In the genomic region with DNA sequence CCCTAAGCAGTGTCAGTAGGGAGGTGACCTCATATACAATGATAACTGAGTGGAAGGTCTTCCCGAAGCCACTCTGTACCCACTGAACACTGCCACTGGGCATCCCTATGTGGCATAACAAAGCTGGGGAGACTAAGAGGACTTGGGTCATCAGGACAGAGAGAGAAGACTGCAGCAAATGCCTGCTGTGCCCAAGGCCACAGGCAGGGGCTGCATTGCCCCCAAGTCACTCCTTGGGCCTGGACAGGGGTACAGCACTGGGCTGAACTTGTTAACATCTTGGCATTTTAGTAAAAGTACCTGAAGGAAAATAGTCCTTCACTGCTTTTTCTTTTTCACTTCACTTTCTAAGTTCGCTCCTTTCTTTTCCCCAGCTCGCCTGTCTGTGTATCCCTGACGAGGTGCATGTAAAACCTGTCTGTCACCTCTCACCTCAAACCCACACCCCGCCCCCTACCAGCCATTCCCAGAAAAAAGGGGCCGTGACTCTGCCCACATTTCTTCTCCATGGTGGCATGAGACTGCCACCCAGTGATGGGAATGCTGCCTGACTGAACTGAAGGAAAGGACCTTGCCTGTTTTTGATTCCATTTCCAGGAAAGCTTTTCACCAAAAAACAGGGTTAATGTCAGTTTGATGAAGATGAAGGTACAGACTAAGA, we compare ENCODE assay signal across 9 cellular contexts.
DNase-seq lines count a peak whose midpoint lies in the region; ATAC-seq and TF ChIP-seq lines count a peak whose summit lies in the region.
"Had no signal": no experiment of that assay in that cellular context is flagged by ENCODE, and none has a peak within 500 bp of the region (broad histone marks: within the 10 kb centered on the region; RNA-seq: fewer than 3 reads in every experiment).

No MANE protein-coding gene starts in this region.

- no peak overlapping the region for H3K4me3 Mint-ChIP-seq in Caco-2 (ENCODE audit: unreplicated experiment)
- H3K4me3 Mint-ChIP-seq in activated CD8-positive, alpha-beta memory T cell treated with anti-CD3 and anti-CD28 coated beads, Interleukin-2, amount 10 ng/mL, durations not matched to agents 7 days and 5 days, result no peak overlapping the region
- H3K4me3 Mint-ChIP-seq: dendritic cell treated with granulocyte-macrophage colony-stimulating factor and Interleukin-4, amounts not matched to agents 40 ng/mL and 50 ng/mL, for 4 days had no signal

- intact Hi-C loops in Caco-2 (cut with micrococcal nuclease; ENCODE audit: unreplicated experiment) (loop anchor here (1.0 kb wide), 1 partner anchor 11 kb away; no protein-coding TSS in a partner anchor), breast epithelium (cut with DNase I; ENCODE audit: low total_unique reads) (no loop called here)

- H3K27me3 Mint-ChIP-seq in Caco-2 (ENCODE audit: insufficient read depth, unreplicated experiment), result no peaks in the 10 kb centered on the region
- H3K27me3 Mint-ChIP-seq in activated CD8-positive, alpha-beta memory T cell treated with anti-CD3 and anti-CD28 coated beads, Interleukin-2, amount 10 ng/mL, durations not matched to agents 7 days and 5 days, result no peaks in the 10 kb centered on the region
- H3K27me3 Mint-ChIP-seq: dendritic cell treated with granulocyte-macrophage colony-stimulating factor and Interleukin-4, amounts not matched to agents 40 ng/mL and 50 ng/mL, for 4 days had no signal

- BruUV-seq in Caco-2 (replicated peaks; lab: Mats Ljungman, UMichigan), result no TSS peak

- POLR2A ChIA-PET in Caco-2 (lab: Charles Lee), result no interaction called here

- DNase-seq in Caco-2 (peak; percentile 65 to 79), LoVo (ENCODE audit: low spot score) (peak; percentile 35), breast epithelium (ENCODE audit: low spot score in 2 of 2) (peak in 1 of 2 donors; percentile 28), middle frontal gyrus (ENCODE audit: extremely low spot score, low spot score) (no peak)
- no peak for DNase-seq in activated CD8-positive, alpha-beta memory T cell treated with anti-CD3 and anti-CD28 coated beads, Interleukin-2, amount 10 ng/mL, durations not matched to agents 7 days and 5 days

- CTCF ChIA-PET in Caco-2 (lab: Charles Lee), result interaction anchor here (0.8 to 1.1 kb wide), 4 partner anchors 11 to 82 kb away, joined by 3 to 6 read pairs (median 4); a partner anchor contains a TSS
- CTCF ChIA-PET in activated CD8-positive, alpha-beta memory T cell treated with anti-CD3 and anti-CD28 coated beads, Interleukin-2, amount 10 ng/mL, durations not matched to agents 7 days and 5 days (lab: Charles Lee), result interaction anchor here (0.6 to 3.4 kb wide), 5 partner anchors 9 to 437 kb away, joined by 3 to 17 read pairs (median 3); no protein-coding TSS in a partner anchor

- H3K36me3 Mint-ChIP-seq in Caco-2 (ENCODE audit: insufficient read depth, unreplicated experiment), result no peaks in the 10 kb centered on the region
- H3K36me3 Mint-ChIP-seq in activated CD8-positive, alpha-beta memory T cell treated with anti-CD3 and anti-CD28 coated beads, Interleukin-2, amount 10 ng/mL, durations not matched to agents 7 days and 5 days, result no peaks in the 10 kb centered on the region

- H3K36me3 ChIP-seq in Caco-2 (ENCODE audit: control insufficient read depth, insufficient read depth, low read length) (no peaks in the 10 kb centered on the region), breast epithelium (no peaks in the 10 kb centered on the region), liver (ENCODE audit: control insufficient read depth in 4 of 4, insufficient read depth in 3 of 4, low read depth in 1 of 4, low read length in 3 of 4) (no peaks in the 10 kb centered on the region)

- no peak for TF ChIP-seq POLR2A in breast epithelium (IDR thresholded peaks at IDR 0.05)

- H3K9me3 Mint-ChIP-seq in Caco-2 (ENCODE audit: unreplicated experiment), result no peaks in the 10 kb centered on the region
- no peaks in the 10 kb centered on the region for H3K9me3 Mint-ChIP-seq in activated CD8-positive, alpha-beta memory T cell treated with anti-CD3 and anti-CD28 coated beads, Interleukin-2, amount 10 ng/mL, durations not matched to agents 7 days and 5 days (ENCODE audit: low read depth)
- H3K9me3 Mint-ChIP-seq: dendritic cell treated with granulocyte-macrophage colony-stimulating factor and Interleukin-4, amounts not matched to agents 40 ng/mL and 50 ng/mL, for 4 days had no signal

- H3K4me1 ChIP-seq in Caco-2 (no peaks in the 10 kb centered on the region), breast epithelium (no peaks in the 10 kb centered on the region), liver (ENCODE audit: control insufficient read depth in 4 of 4, insufficient read depth in 4 of 4, low read length in 3 of 4) (no peaks in the 10 kb centered on the region)

- 62% methylated on average over 6 of the region's 6 CpGs for WGBS in liver

- ATAC-seq in HG02623 (IDR thresholded peaks at IDR 0.05; ENCODE audit: unreplicated experiment) (no peak), HG03432 (IDR thresholded peaks at IDR 0.05; ENCODE audit: unreplicated experiment) (no peak)
- ATAC-seq in activated CD8-positive, alpha-beta memory T cell treated with anti-CD3 and anti-CD28 coated beads, Interleukin-2, amount 10 ng/mL, durations not matched to agents 7 days and 5 days, result no peak

- H3K27ac ChIP-seq in breast epithelium, result no peak overlapping the region
- H3K27ac ChIP-seq in liver (ENCODE audit: low read depth in 1 of 2, low read length in 2 of 2), result no peak overlapping the region

- H3K9me3 ChIP-seq in Caco-2, result no peaks in the 10 kb centered on the region
- no peaks in the 10 kb centered on the region for H3K9me3 ChIP-seq in breast epithelium
- H3K9me3 ChIP-seq in liver (ENCODE audit: control insufficient read depth in 4 of 4, low read length in 3 of 4), result no peaks in the 10 kb centered on the region

- no peak overlapping the region for H3K9ac ChIP-seq in liver (ENCODE audit: low read depth in 1 of 2, low read length in 2 of 2)

- H3K27ac Mint-ChIP-seq in Caco-2 (ENCODE audit: unreplicated experiment), result no peak overlapping the region
- H3K27ac Mint-ChIP-seq in activated CD8-positive, alpha-beta memory T cell treated with anti-CD3 and anti-CD28 coated beads, Interleukin-2, amount 10 ng/mL, durations not matched to agents 7 days and 5 days, result no peak overlapping the region
- H3K27ac Mint-ChIP-seq: dendritic cell treated with granulocyte-macrophage colony-stimulating factor and Interleukin-4, amounts not matched to agents 40 ng/mL and 50 ng/mL, for 4 days had no signal

- peaks cover 5% of the 10 kb centered on the region for H3K4me1 Mint-ChIP-seq in Caco-2 (ENCODE audit: low read depth, unreplicated experiment)
- peaks cover 6% of the 10 kb centered on the region for H3K4me1 Mint-ChIP-seq in activated CD8-positive, alpha-beta memory T cell treated with anti-CD3 and anti-CD28 coated beads, Interleukin-2, amount 10 ng/mL, durations not matched to agents 7 days and 5 days

- H3K27me3 ChIP-seq in Caco-2 (replicated peaks; ENCODE audit: control insufficient read depth, insufficient read depth, low read length) (no peaks in the 10 kb centered on the region), breast epithelium (peaks cover 0 to 2% of the 10 kb centered on the region in 2 donors), liver (ENCODE audit: control insufficient read depth in 4 of 4, insufficient read depth in 4 of 4, low read length in 3 of 4) (no peaks in the 10 kb centered on the region)

- H3K4me3 ChIP-seq in Caco-2 (ENCODE audit: low read depth, low read length) (no peak overlapping the region), breast epithelium (no peak overlapping the region), liver (ENCODE audit: low read depth in 1 of 3, low read length in 3 of 3) (no peak overlapping the region)

- peak; percentile 41 to 61 for TF ChIP-seq CTCF in Caco-2 (IDR thresholded peaks at IDR 0.05; ENCODE audit: insufficient read depth in 1 of 2, low read depth in 1 of 2, low read length in 1 of 2, severe bottlenecking in 1 of 2, unreplicated experiment in 1 of 2)
- peak in 2 of 3 donors; percentile 24 to 37 for TF ChIP-seq CTCF in breast epithelium (IDR thresholded peaks at IDR 0.05)
- peak; percentile 30 for TF ChIP-seq CTCF in liver (IDR thresholded peaks at IDR 0.05; ENCODE audit: low read depth, low read length, missing input control)

- peak; percentile 67 to 75 for TF ChIP-seq RAD21 in liver (IDR thresholded peaks at IDR 0.05)

TF ChIP-seq in liver, 16 proteins besides CTCF, POLR2A, EP300 and RAD21:
- TF ChIP-seq, protein P1, sequence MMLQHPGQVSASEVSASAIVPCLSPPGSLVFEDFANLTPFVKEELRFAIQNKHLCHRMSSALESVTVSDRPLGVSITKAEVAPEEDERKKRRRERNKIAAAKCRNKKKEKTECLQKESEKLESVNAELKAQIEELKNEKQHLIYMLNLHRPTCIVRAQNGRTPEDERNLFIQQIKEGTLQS (IDR thresholded peaks at IDR 0.05), result no peak
- no peak for TF ChIP-seq RXRA (IDR thresholded peaks at IDR 0.05)
- no peak for TF ChIP-seq FOXA1 (IDR thresholded peaks at IDR 0.05)
- TF ChIP-seq FOXA2 (IDR thresholded peaks at IDR 0.05), result no peak
- no peak for TF ChIP-seq YY1 (IDR thresholded peaks at IDR 0.05)
- TF ChIP-seq EGR1 (IDR thresholded peaks at IDR 0.05; ENCODE audit: low read depth in 2 of 2), result no peak
- TF ChIP-seq JUND (IDR thresholded peaks at IDR 0.05), result no peak
- no peak for TF ChIP-seq HNF4A (conservative IDR thresholded peaks at IDR 0.05)
- TF ChIP-seq NR2F2 (IDR thresholded peaks at IDR 0.05), result no peak

Comparison
In these comparisons a context has a peak if more than half of its experiments do, and no peak if none do; other contexts are left out.
1. DNase-seq: peak in Caco-2 (2 of 2) and LoVo (single experiment); none in middle frontal gyrus (single experiment) and activated CD8-positive, alpha-beta memory T cell treated with anti-CD3 and anti-CD28 coated beads, Interleukin-2, amount 10 ng/mL, durations not matched to agents 7 days and 5 days (single experiment).
2. Peak in every context shown above with its lines, with median percentiles within 50 percentile points of each other: CTCF ChIP-seq.